ENCODE assay signal across 8 cellular contexts in genomic region chr14:61751475-61751989, GRCh38. TPM values are rescaled to one million over a fixed set of nuclear protein-coding genes. Genes with fewer than 3 reads are reported as not detected.
DNase-seq lines count a peak whose midpoint lies in the region; ATAC-seq and TF ChIP-seq lines count a peak whose summit lies in the region.

No MANE protein-coding gene starts in this region.

- H3K27me3 ChIP-seq in GM06990 (replicated peaks; ENCODE audit: control insufficient read depth, insufficient read depth, low read length) (no peaks in the 10 kb centered on the region), Panc1 (ENCODE audit: control insufficient read depth, insufficient read depth, low read length) (no peaks in the 10 kb centered on the region), esophagus (ENCODE audit: control insufficient read depth in 1 of 2, insufficient read depth in 2 of 2, low read length in 2 of 2) (no peaks in the 10 kb centered on the region)

- in situ Hi-C loops in Panc1 (cut with HindIII; ENCODE audit: low pct_unique_long_range_greater_than_20kb, low sequenced_read_pairs) = no loop called here

- no peak for TF ChIP-seq POLR2A in erythroblast (IDR thresholded peaks at IDR 0.05; ENCODE audit: low read length)

- H3K4me3 ChIP-seq in GM06990 (replicated peaks; ENCODE audit: low read depth, low read length) (peak overlapping the region; percentile 73), Panc1 (ENCODE audit: low read depth in 2 of 2, low read length in 2 of 2) (peak overlapping the region; percentile 52 to 69), esophagus (ENCODE audit: low read depth in 1 of 2, low read length in 2 of 2) (peak overlapping the region; percentile 48 to 77), retinal pigment epithelial cell (ENCODE audit: low read length) (peak overlapping the region; percentile 54)

- H3K9me3 ChIP-seq in Panc1 (ENCODE audit: control insufficient read depth, insufficient read depth, low read depth, low read length) (no peaks in the 10 kb centered on the region), esophagus (ENCODE audit: control insufficient read depth in 2 of 2, insufficient read depth in 1 of 2, low read depth in 1 of 2, low read length in 1 of 2) (no peaks in the 10 kb centered on the region)

- no TSS peak for BruUV-seq in Panc1 (replicated peaks; lab: Mats Ljungman, UMichigan)

- no peak for ATAC-seq in Panc1
- no peak for ATAC-seq in HG02938 (IDR thresholded peaks at IDR 0.05; ENCODE audit: unreplicated experiment)
- ATAC-seq in HG02973 (IDR thresholded peaks at IDR 0.05; ENCODE audit: unreplicated experiment) = no peak

- H3K4me1 ChIP-seq in Panc1 (ENCODE audit: control insufficient read depth, insufficient read depth, low read length) = peaks cover 5% of the 10 kb centered on the region
- H3K4me1 ChIP-seq in esophagus (ENCODE audit: control insufficient read depth in 2 of 2, insufficient read depth in 2 of 2, low read length in 1 of 2) = no peaks in the 10 kb centered on the region

- H3K27ac ChIP-seq in Panc1 (ENCODE audit: low read length) (peak overlapping the region; percentile 63), esophagus (ENCODE audit: low read depth in 2 of 2, low read length in 1 of 2) (peak overlapping the region; percentile 84 to 85)

- intact Hi-C loops in Panc1 (cut with micrococcal nuclease; ENCODE audit: unreplicated experiment) = no loop called here

- 28 to 36% methylated on average over 8 of the region's 8 CpGs for WGBS in esophagus, 2 donors

- POLR2A ChIA-PET in Panc1 (lab: Charles Lee) = no interaction called here

- DNase-seq in GM06990 (ENCODE audit: extremely low read depth, insufficient read length) = no peak
- no peak for DNase-seq in Panc1 (ENCODE audit: low read depth, low spot score)
- DNase-seq in retinal pigment epithelial cell (ENCODE audit: low read depth) = no peak
- DNase-seq in DMS 273 treated with DMSO at 0.1 percent for 48 hours (lab: John Stamatoyannopoulos, UW) = no peak
- DNase-seq in erythroblast (lab: John Stamatoyannopoulos, UW) = no peak

- H3K36me3 ChIP-seq in GM06990 (ENCODE audit: control insufficient read depth, insufficient read depth, low read length) = peaks cover 2% of the 10 kb centered on the region; the same call in 1 of the 2 replicates
- peaks cover 10% of the 10 kb centered on the region; the same call in 1 of the 2 replicates for H3K36me3 ChIP-seq in Panc1 (ENCODE audit: control insufficient read depth, insufficient read depth, low read length)
- H3K36me3 ChIP-seq in esophagus (ENCODE audit: control insufficient read depth in 2 of 2, insufficient read depth in 2 of 2, low read length in 1 of 2) = no peaks in the 10 kb centered on the region

- TF ChIP-seq CTCF in GM06990 (IDR thresholded peaks at IDR 0.05; ENCODE audit: insufficient read depth, low read length, poor library complexity, severe bottlenecking) = no peak
- no peak for TF ChIP-seq CTCF in Panc1 (IDR thresholded peaks at IDR 0.05)
- TF ChIP-seq CTCF in retinal pigment epithelial cell (conservative IDR thresholded peaks at IDR 0.05; ENCODE audit: low read depth, low read length) = no peak

- CTCF ChIA-PET in Panc1 (lab: Charles Lee) = interaction anchor here (0.6 kb wide), 1 partner anchor 10 kb away, joined by 3 read pairs; no protein-coding TSS in a partner anchor

RNA-seq across cellular contexts. Expression of gene SNAPC1, which starts 10.7 kb away (rescaled TPM):
- total RNA-seq in Panc1 (2021; ENCODE audit: unreplicated experiment) = 8.6 TPM
- 6.3 TPM for polyA plus RNA-seq in Panc1 (2012; ENCODE audit: insufficient read length)
- 1 to 10 TPM; 2.8 TPM for polyA plus RNA-seq in esophagus

RNA-seq across cellular contexts. Expression of gene HIF1A, which starts 56.2 kb away (rescaled TPM):
- total RNA-seq in Panc1 (2021; ENCODE audit: unreplicated experiment) = 83.4 TPM
- 40.7 TPM for polyA plus RNA-seq in Panc1 (2012; ENCODE audit: insufficient read length)
- polyA plus RNA-seq in esophagus = 10 to 100 TPM; 23.4 to 47.5 TPM
